Comparison of ENCODE assay signal across 18 cellular contexts in the genomic region with DNA sequence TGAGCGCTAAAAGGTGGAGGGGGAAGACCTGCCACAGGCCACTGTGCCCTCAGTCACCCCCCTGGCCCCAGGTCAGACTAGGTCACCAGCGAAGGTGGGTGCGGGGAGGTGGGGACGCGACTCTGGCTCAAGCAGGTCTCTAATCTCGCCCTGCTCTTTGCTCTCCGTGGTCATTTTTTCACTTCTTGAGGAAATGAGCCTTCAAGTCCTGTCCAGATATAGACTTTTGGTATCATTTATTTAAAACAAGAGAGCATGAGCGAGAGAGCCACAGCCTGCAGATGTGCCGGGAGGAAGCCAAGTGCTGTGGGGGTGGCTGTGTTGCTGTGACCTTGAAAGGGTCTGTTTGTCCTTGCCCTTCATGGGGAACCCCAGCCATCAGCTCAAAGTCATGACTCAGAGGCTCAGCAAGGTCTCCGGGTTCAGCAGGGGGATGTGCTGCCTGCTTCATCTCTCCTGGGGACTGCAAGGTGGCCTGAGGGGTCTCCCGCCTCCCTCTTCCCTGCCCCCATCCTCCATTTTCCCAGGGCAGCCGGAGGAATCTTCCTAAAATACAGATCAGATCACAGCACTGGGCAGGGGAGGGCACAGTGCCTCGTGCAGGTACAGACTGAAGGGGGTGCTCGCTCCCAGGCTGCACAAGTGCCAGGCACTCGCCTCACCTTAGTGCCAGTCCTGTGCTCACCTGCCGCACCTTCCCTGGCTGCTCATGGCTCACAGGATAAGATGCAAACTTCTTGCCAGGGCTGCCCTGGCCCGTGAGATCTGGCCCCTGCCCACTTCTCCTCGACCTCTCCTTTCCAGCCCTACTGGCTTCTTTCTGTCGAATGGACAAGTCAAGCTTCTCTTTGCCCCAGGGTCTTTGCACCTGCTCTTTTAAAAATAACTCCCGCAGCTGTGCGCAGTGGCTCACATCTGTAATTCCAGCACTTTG.
"Had no signal": no experiment of that assay in that cellular context is flagged by ENCODE, and none has a peak within 500 bp of the region (broad histone marks: within the 10 kb centered on the region; RNA-seq: fewer than 3 reads in every experiment).

No MANE protein-coding gene starts in this region.

- ATAC-seq: left ventricle myocardium superior, natural killer cell had no signal

- H3K27ac Mint-ChIP-seq: activated naive CD8-positive, alpha-beta T cell treated with anti-CD3 and anti-CD28 coated beads, Interleukin-2, amount 10 ng/mL, durations not matched to agents 7 days and 5 days; natural killer cell had no signal

- H3K4me1 Mint-ChIP-seq: activated naive CD8-positive, alpha-beta T cell treated with anti-CD3 and anti-CD28 coated beads, Interleukin-2, amount 10 ng/mL, durations not matched to agents 7 days and 5 days; natural killer cell had no signal

- H3K9me3 ChIP-seq: esophagus squamous epithelium had no signal

- H3K27ac ChIP-seq: brain microvascular endothelial cell, esophagus squamous epithelium had no signal

- H3K27me3 ChIP-seq: esophagus squamous epithelium had no signal

- H3K9me3 Mint-ChIP-seq: activated naive CD8-positive, alpha-beta T cell treated with anti-CD3 and anti-CD28 coated beads, Interleukin-2, amount 10 ng/mL, durations not matched to agents 7 days and 5 days; natural killer cell had no signal

- H3K36me3 ChIP-seq: brain microvascular endothelial cell had no signal

- H3K4me3 ChIP-seq: esophagus squamous epithelium had no signal

- DNase-seq: activated CD4-positive, alpha-beta T cell treated with anti-CD3 and anti-CD28 coated beads for 4 hours; activated CD8-positive, alpha-beta memory T cell treated with anti-CD3 and anti-CD28 coated beads for 24 hours; activated gamma-delta T cell treated with Interleukin-2 at 50 U/mL for 16 hours; activated naive CD8-positive, alpha-beta T cell treated with anti-CD3 and anti-CD28 coated beads, Interleukin-2, amount 10 ng/mL, durations not matched to agents 7 days and 5 days; anterior cingulate cortex; brain microvascular endothelial cell; cortex of kidney; effector CD8-positive, alpha-beta T cell; esophagus squamous epithelium; hippocampal formation; left ventricle myocardium superior; mesenchymal stem cell; natural killer cell; stimulated activated CD4-positive, alpha-beta T cell treated with anti-CD3 and anti-CD28 coated beads, Interleukin-4, amount 100 ng/mL, for 1 hour; stimulated activated naive CD4-positive, alpha-beta T cell; T-helper 2 cell; trophoblast cell had no signal

- FAIRE-seq: endothelial cell of umbilical vein had no signal

- H3K36me3 Mint-ChIP-seq: activated naive CD8-positive, alpha-beta T cell treated with anti-CD3 and anti-CD28 coated beads, Interleukin-2, amount 10 ng/mL, durations not matched to agents 7 days and 5 days; natural killer cell had no signal

- H3K4me3 Mint-ChIP-seq: activated naive CD8-positive, alpha-beta T cell treated with anti-CD3 and anti-CD28 coated beads, Interleukin-2, amount 10 ng/mL, durations not matched to agents 7 days and 5 days; natural killer cell had no signal
